Comparison of ENCODE assay signal across 17 cellular contexts in the genomic region with DNA sequence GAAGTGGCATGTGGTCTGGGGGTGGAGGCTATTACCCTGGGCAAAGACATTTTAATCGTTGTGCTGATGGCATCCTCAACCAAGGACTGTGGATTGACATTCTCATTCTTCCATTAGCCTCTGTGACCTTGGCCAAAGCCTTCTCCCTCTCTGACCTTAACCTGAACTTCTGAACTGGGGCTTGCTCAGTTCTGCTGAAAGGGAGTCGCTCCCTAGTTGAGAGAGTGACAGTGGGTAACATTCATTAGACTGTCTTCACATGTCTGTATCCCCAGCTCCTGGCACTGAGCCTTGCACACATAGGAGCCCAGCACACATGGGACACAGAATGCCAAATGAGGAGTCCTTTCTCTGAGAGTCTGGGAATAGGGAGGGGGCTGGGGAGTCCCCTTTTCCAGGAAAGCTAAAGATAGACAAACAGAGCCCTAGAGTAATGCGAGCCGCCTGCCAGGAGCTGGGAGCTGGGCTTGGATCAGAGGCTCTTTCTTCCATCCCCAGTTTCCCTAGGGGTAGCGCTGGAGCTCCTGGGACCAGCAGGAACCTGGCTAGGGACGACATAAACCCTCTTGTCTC. TPM values are rescaled to one million over a fixed set of nuclear protein-coding genes. Genes with fewer than 3 reads are reported as not detected.
DNase-seq lines count a peak whose midpoint lies in the region; ATAC-seq, FAIRE-seq and TF ChIP-seq lines count a peak whose summit lies in the region.
"Had no signal": no experiment of that assay in that cellular context is flagged by ENCODE, and none has a peak within 500 bp of the region (broad histone marks: within the 10 kb centered on the region; RNA-seq: fewer than 3 reads in every experiment).

No MANE protein-coding gene starts in this region.

- CTCF ChIA-PET in HepG2 (lab: Yijun Ruan, JAX; ENCODE audit: low intra/inter-chr PET ratio, low total read pairs) = no interaction called here

- peak overlapping the region; percentile 65 for H3K27ac Mint-ChIP-seq in neural progenitor cell
- H3K27ac Mint-ChIP-seq: activated naive CD8-positive, alpha-beta T cell treated with anti-CD3 and anti-CD28 coated beads for 36 hours had no signal

- no peak overlapping the region for H3K9ac ChIP-seq in liver (ENCODE audit: low read depth in 1 of 2, low read length in 2 of 2)
- H3K9ac ChIP-seq in HepG2 (ENCODE audit: insufficient read depth, low read depth, low read length) = no peak overlapping the region
- no peak overlapping the region for H3K9ac ChIP-seq in neural progenitor cell

- FAIRE-seq in HepG2 (lab: Jason Lieb, UNC) (no peak), GM12891 (lab: Jason Lieb, UNC) (no peak)
- FAIRE-seq: small intestine, urothelium cell line had no signal

- BruUV-seq in HepG2 (replicated peaks; lab: Mats Ljungman, UMichigan) = no TSS peak

- H3K27ac ChIP-seq in liver (ENCODE audit: low read depth in 1 of 2, low read length in 2 of 2) = peak overlapping the region in 1 of 2 donors; percentile 40
- H3K27ac ChIP-seq in HepG2 (ENCODE audit: extremely low read length, insufficient read depth, low read length) = no peak overlapping the region
- H3K27ac ChIP-seq in neural progenitor cell = no peak overlapping the region
- H3K27ac ChIP-seq in aorta (ENCODE audit: low read depth in 1 of 2, low read length in 2 of 2) = peak overlapping the region in 1 of 2 donors; percentile 18
- H3K27ac ChIP-seq: foreskin keratinocyte had no signal

- H3K36me3 ChIP-seq in liver (ENCODE audit: control insufficient read depth in 4 of 4, insufficient read depth in 3 of 4, low read depth in 1 of 4, low read length in 3 of 4) (no peaks in the 10 kb centered on the region), HepG2 (replicated peaks in 1 of 2; ENCODE audit: control insufficient read depth in 1 of 2, insufficient read depth in 2 of 2, low read length in 2 of 2) (no peaks in the 10 kb centered on the region), neural progenitor cell (no peaks in the 10 kb centered on the region), aorta (ENCODE audit: control insufficient read depth in 1 of 2, insufficient read depth in 2 of 2, low read length in 1 of 2) (no peaks in the 10 kb centered on the region)

- no peak overlapping the region for H2AFZ ChIP-seq in HepG2 (ENCODE audit: low read length)
- H2AFZ ChIP-seq in neural progenitor cell (replicated peaks) = no peak overlapping the region

- H3K36me3 Mint-ChIP-seq in neural progenitor cell = no peaks in the 10 kb centered on the region
- H3K36me3 Mint-ChIP-seq: activated naive CD8-positive, alpha-beta T cell treated with anti-CD3 and anti-CD28 coated beads for 36 hours had no signal

- POLR2A ChIA-PET in HepG2 (lab: Yijun Ruan, JAX) = no interaction called here

- H3K79me2 ChIP-seq in HepG2 (ENCODE audit: insufficient read depth, low read length) (no peaks in the 10 kb centered on the region), neural progenitor cell (ENCODE audit: low read depth) (no peaks in the 10 kb centered on the region)

- H3K4me1 Mint-ChIP-seq in neural progenitor cell = peaks cover 5% of the 10 kb centered on the region

- WGBS in liver = 74% methylated on average over 6 of the region's 6 CpGs
- 65% methylated on average over 6 of the region's 6 CpGs for WGBS in HepG2 (ENCODE audit: low lambda C conversion rate)
- 4 to 8% methylated on average over 6 of the region's 6 CpGs for WGBS in aorta, 2 donors

- H3K4me2 ChIP-seq in HepG2 (ENCODE audit: low read depth, low read length) (no peak overlapping the region), neural progenitor cell (no peak overlapping the region)

- TF ChIP-seq RAD21 in liver (IDR thresholded peaks at IDR 0.05) = no peak
- TF ChIP-seq RAD21 in HepG2 (CRISPR knock-in tag; IDR thresholded peaks at IDR 0.05) = no peak

- ATAC-seq in HepG2 (no peak), aorta (ENCODE audit: low FRiP score) (peak; percentile 75)
- ATAC-seq: foreskin keratinocyte had no signal

- TF ChIP-seq POLR2A in HepG2 (IDR thresholded peaks at IDR 0.05; ENCODE audit: insufficient read depth in 1 of 2, low read depth in 2 of 2, low read length in 2 of 2) (no peak), GM12891 (IDR thresholded peaks at IDR 0.05; ENCODE audit: low read depth, low read length) (no peak)

- H3K27me3 ChIP-seq in liver (ENCODE audit: control insufficient read depth in 4 of 4, insufficient read depth in 4 of 4, low read length in 3 of 4) = no peaks in the 10 kb centered on the region
- H3K27me3 ChIP-seq in HepG2 (ENCODE audit: control insufficient read depth in 1 of 2, insufficient read depth in 2 of 2, low read length in 2 of 2) = peaks cover 0 to 5% of the 10 kb centered on the region in 2 experiments; a peak in 3 of 5 replicates
- peaks cover 11% of the 10 kb centered on the region for H3K27me3 ChIP-seq in neural progenitor cell
- H3K27me3 ChIP-seq in aorta (ENCODE audit: control insufficient read depth in 1 of 2, insufficient read depth in 2 of 2, low read length in 1 of 2) = no peaks in the 10 kb centered on the region

- intact Hi-C loops in HepG2 (cut with micrococcal nuclease; ENCODE audit: unreplicated experiment) = no loop called here
- intact Hi-C loops in aorta (cut with DNase I) = loop anchor here (5.0 kb wide), 2 partner anchors 58 to 138 kb away; a partner anchor contains a TSS

- peaks cover 19% of the 10 kb centered on the region for H3F3A ChIP-seq in neural progenitor cell (ENCODE audit: low read depth)

- H3K4me1 ChIP-seq in liver (ENCODE audit: control insufficient read depth in 4 of 4, insufficient read depth in 4 of 4, low read length in 3 of 4) (peaks cover 0 to 7% (median under 1%) of the 10 kb centered on the region in 4 donors), HepG2 (ENCODE audit: insufficient read depth, low read length) (peaks cover 13% of the 10 kb centered on the region), neural progenitor cell (peaks cover 3% of the 10 kb centered on the region), aorta (ENCODE audit: control insufficient read depth in 1 of 2, insufficient read depth in 2 of 2, low read length in 2 of 2) (peaks cover 0 to 2% of the 10 kb centered on the region in 2 donors)
- H3K4me1 ChIP-seq: foreskin keratinocyte had no signal

- in situ Hi-C loops in HepG2 (cut with HindIII; ENCODE audit: extremely low pct_ligation_motif_present, low pct_unique_long_range_greater_than_20kb) = loop anchor here (5.0 kb wide), 1 partner anchor 278 kb away; no protein-coding TSS in a partner anchor

- TF ChIP-seq EP300 in HepG2 (IDR thresholded peaks at IDR 0.05; ENCODE audit: low read depth in 2 of 2, low read length in 2 of 2) = no peak
- no peak for TF ChIP-seq EP300 in HepG2 (CRISPR knock-in tag; IDR thresholded peaks at IDR 0.05; ENCODE audit: borderline replicate concordance)

- peaks cover 3% of the 10 kb centered on the region for H3K27me3 Mint-ChIP-seq in neural progenitor cell (ENCODE audit: insufficient read depth, low read depth)
- H3K27me3 Mint-ChIP-seq: activated naive CD8-positive, alpha-beta T cell treated with anti-CD3 and anti-CD28 coated beads for 36 hours had no signal

- peaks cover 3% of the 10 kb centered on the region; the same call in 1 of the 2 replicates for H4K20me1 ChIP-seq in HepG2 (ENCODE audit: insufficient read depth, low read length)
- no peaks in the 10 kb centered on the region for H4K20me1 ChIP-seq in neural progenitor cell (ENCODE audit: low read depth)

- H3K4me3 Mint-ChIP-seq in neural progenitor cell = no peak overlapping the region
- H3K4me3 Mint-ChIP-seq: activated naive CD8-positive, alpha-beta T cell treated with anti-CD3 and anti-CD28 coated beads for 36 hours had no signal

- H3K9me3 Mint-ChIP-seq in neural progenitor cell = no peaks in the 10 kb centered on the region
- H3K9me3 Mint-ChIP-seq: activated naive CD8-positive, alpha-beta T cell treated with anti-CD3 and anti-CD28 coated beads for 36 hours had no signal

- H3K9me3 ChIP-seq in liver (ENCODE audit: control insufficient read depth in 4 of 4, low read length in 3 of 4) = no peaks in the 10 kb centered on the region
- no peaks in the 10 kb centered on the region for H3K9me3 ChIP-seq in HepG2 (ENCODE audit: low read length)
- no peaks in the 10 kb centered on the region for H3K9me3 ChIP-seq in neural progenitor cell (ENCODE audit: low read depth)
- no peaks in the 10 kb centered on the region for H3K9me3 ChIP-seq in aorta (ENCODE audit: control insufficient read depth, low read length)

- TF ChIP-seq CTCF in liver (IDR thresholded peaks at IDR 0.05; ENCODE audit: low read depth, low read length, missing input control) = no peak
- TF ChIP-seq CTCF in HepG2 (CRISPR knock-in tag; IDR thresholded peaks at IDR 0.05) = no peak
- no peak for TF ChIP-seq CTCF in neural progenitor cell (IDR thresholded peaks at IDR 0.05)

- no peak for DNase-seq in HepG2 (ENCODE audit: low spot score)
- peak; percentile 20 for DNase-seq in fibroblast of peridontal ligament (ENCODE audit: extremely low read depth)
- DNase-seq in neural progenitor cell (ENCODE audit: low spot score) = no peak
- DNase-seq in aorta = peak in 1 of 2 donors; percentile 73
- no peak for DNase-seq in retina
- DNase-seq in GM12891 (ENCODE audit: insufficient read length, low spot score) = no peak
- DNase-seq in LoVo (ENCODE audit: low spot score) = no peak
- DNase-seq: ACHN; activated naive CD8-positive, alpha-beta T cell treated with anti-CD3 and anti-CD28 coated beads for 36 hours; foreskin keratinocyte; islet precursor cell; NCI-H2029; small intestine had no signal

- H3K4me3 ChIP-seq in liver (ENCODE audit: low read depth in 1 of 3, low read length in 3 of 3) (no peak overlapping the region), HepG2 (replicated peaks in 1 of 3; ENCODE audit: insufficient read depth in 1 of 3, low read depth in 2 of 3, low read length in 3 of 3) (no peak overlapping the region), neural progenitor cell (no peak overlapping the region), aorta (ENCODE audit: low read length in 2 of 2) (no peak overlapping the region)

RNA-seq across cellular contexts. Expression of a gene that starts 2.6 kb away (rescaled TPM):
- total RNA-seq in liver (not detected), HepG2 (2016; rRNA removed; fragmentation: Illumina TruSeq; extraction: Trizol) (not detected in 2 replicates), neural progenitor cell (ENCODE audit: low replicate concordance) (not detected in 2 replicates), aorta (not detected)
- polyA plus RNA-seq in liver (not detected), HepG2 (2011; rRNA removed) (not detected in 2 replicates), aorta (not detected)
- not detected in 2 replicates for total RNA-seq in HepG2 (2016; cell fraction: cytosol; rRNA removed; fragmentation: Illumina TruSeq; extraction: Trizol; ENCODE audit: low read depth)
- total RNA-seq in HepG2 (2016; cell fraction: insoluble cytoplasmic fraction; rRNA removed; fragmentation: Illumina TruSeq; extraction: Trizol) = not detected in 2 replicates
- total RNA-seq in HepG2 (2016; cell fraction: membrane; rRNA removed; fragmentation: Illumina TruSeq; extraction: Trizol) = not detected in 2 replicates
- total RNA-seq in HepG2 (2016; cell fraction: nucleus; rRNA removed; fragmentation: Illumina TruSeq; extraction: Trizol) = not detected in 2 replicates
- polyA plus RNA-seq in HepG2 (2011; cell fraction: cytosol; rRNA removed) = not detected in 2 replicates
- polyA plus RNA-seq in HepG2 (2011; cell fraction: nucleus; rRNA removed) = not detected in 2 replicates
- polyA plus RNA-seq in HepG2 (2012) = not detected in 2 replicates
- polyA plus RNA-seq in HepG2 (2016; cell fraction: cytosol; fragmentation: Illumina TruSeq; extraction: Trizol; ENCODE audit: low read depth) = not detected in 2 replicates
- not detected in 2 replicates for polyA plus RNA-seq in HepG2 (2016; cell fraction: insoluble cytoplasmic fraction; fragmentation: Illumina TruSeq; extraction: Trizol; ENCODE audit: low read depth)
- polyA plus RNA-seq in HepG2 (2016; cell fraction: membrane; fragmentation: Illumina TruSeq; extraction: Trizol; ENCODE audit: low read depth) = not detected in 2 replicates
- not detected in 2 replicates for polyA plus RNA-seq in HepG2 (2016; cell fraction: nucleus; fragmentation: Illumina TruSeq; extraction: Trizol; ENCODE audit: insufficient read depth, low read depth)
- polyA minus RNA-seq in HepG2 (2011; rRNA and poly(A)+ RNA removed; ENCODE audit: low replicate concordance) = not detected in 2 replicates
- polyA minus RNA-seq in HepG2 (2011; cell fraction: cytosol; rRNA and poly(A)+ RNA removed) = not detected in 2 replicates
- polyA minus RNA-seq in HepG2 (2011; cell fraction: nucleus; rRNA and poly(A)+ RNA removed) = not detected in 2 replicates
- polyA plus RNA-seq in GM12891 (2012; ENCODE audit: low read depth, missing spikeins) = not detected
- total RNA-seq: activated CD8-positive, alpha-beta memory T cell treated with anti-CD3 and anti-CD28 coated beads for 36 hours; activated naive CD8-positive, alpha-beta T cell treated with anti-CD3 and anti-CD28 coated beads for 36 hours; dermis microvascular lymphatic vessel endothelial cell; foreskin keratinocyte had no signal
- polyA plus RNA-seq: foreskin keratinocyte, small intestine had no signal

RNA-seq across cellular contexts. Expression of a gene that starts 56.8 kb away (rescaled TPM):
- total RNA-seq in liver (10 to 100 TPM; 19.1 to 24.2 TPM), HepG2 (2016; rRNA removed; fragmentation: Illumina TruSeq; extraction: Trizol) (39.2 and 43.8 TPM in 2 replicates), neural progenitor cell (ENCODE audit: low replicate concordance) (125 and 139 TPM in 2 replicates), aorta (10 to 100 TPM; 60.8 to 63.9 TPM)
- polyA plus RNA-seq in liver (1 to 10 TPM; 6.1 to 6.2 TPM), HepG2 (2011; rRNA removed) (17.2 and 21.2 TPM in 2 replicates), aorta (10 to 100 TPM in 1 of 2 donors, 1 to 10 TPM in 1; 6.1 to 17.4 TPM)
- 7.5 and 9.1 TPM in 2 replicates for total RNA-seq in HepG2 (2016; cell fraction: cytosol; rRNA removed; fragmentation: Illumina TruSeq; extraction: Trizol; ENCODE audit: low read depth)
- 38.8 and 41.1 TPM in 2 replicates for total RNA-seq in HepG2 (2016; cell fraction: insoluble cytoplasmic fraction; rRNA removed; fragmentation: Illumina TruSeq; extraction: Trizol)
- total RNA-seq in HepG2 (2016; cell fraction: membrane; rRNA removed; fragmentation: Illumina TruSeq; extraction: Trizol) = 14.7 and 17.3 TPM in 2 replicates
- total RNA-seq in HepG2 (2016; cell fraction: nucleus; rRNA removed; fragmentation: Illumina TruSeq; extraction: Trizol) = 47.4 and 58.4 TPM in 2 replicates
- 11.2 and 13.2 TPM in 2 replicates for polyA plus RNA-seq in HepG2 (2011; cell fraction: cytosol; rRNA removed)
- polyA plus RNA-seq in HepG2 (2011; cell fraction: nucleus; rRNA removed) = 21.2 and 24.5 TPM in 2 replicates
- polyA plus RNA-seq in HepG2 (2012) = 16.5 and 22.9 TPM in 2 replicates
- polyA plus RNA-seq in HepG2 (2016; cell fraction: cytosol; fragmentation: Illumina TruSeq; extraction: Trizol; ENCODE audit: low read depth) = 1.2 and 1.6 TPM in 2 replicates
- polyA plus RNA-seq in HepG2 (2016; cell fraction: insoluble cytoplasmic fraction; fragmentation: Illumina TruSeq; extraction: Trizol; ENCODE audit: low read depth) = 35.8 and 38.8 TPM in 2 replicates
- polyA plus RNA-seq in HepG2 (2016; cell fraction: membrane; fragmentation: Illumina TruSeq; extraction: Trizol; ENCODE audit: low read depth) = 5.3 and 5.7 TPM in 2 replicates
- polyA plus RNA-seq in HepG2 (2016; cell fraction: nucleus; fragmentation: Illumina TruSeq; extraction: Trizol; ENCODE audit: insufficient read depth, low read depth) = 32.7 and 33.9 TPM in 2 replicates
- 35.4 and 40.6 TPM in 2 replicates for polyA minus RNA-seq in HepG2 (2011; rRNA and poly(A)+ RNA removed; ENCODE audit: low replicate concordance)
- polyA minus RNA-seq in HepG2 (2011; cell fraction: cytosol; rRNA and poly(A)+ RNA removed) = 20.4 and 21.7 TPM in 2 replicates
- polyA minus RNA-seq in HepG2 (2011; cell fraction: nucleus; rRNA and poly(A)+ RNA removed) = 84.9 and 89.1 TPM in 2 replicates
- polyA plus RNA-seq in GM12891 (2012; ENCODE audit: low read depth, missing spikeins) = 24.2 TPM
